In the genomic region with DNA sequence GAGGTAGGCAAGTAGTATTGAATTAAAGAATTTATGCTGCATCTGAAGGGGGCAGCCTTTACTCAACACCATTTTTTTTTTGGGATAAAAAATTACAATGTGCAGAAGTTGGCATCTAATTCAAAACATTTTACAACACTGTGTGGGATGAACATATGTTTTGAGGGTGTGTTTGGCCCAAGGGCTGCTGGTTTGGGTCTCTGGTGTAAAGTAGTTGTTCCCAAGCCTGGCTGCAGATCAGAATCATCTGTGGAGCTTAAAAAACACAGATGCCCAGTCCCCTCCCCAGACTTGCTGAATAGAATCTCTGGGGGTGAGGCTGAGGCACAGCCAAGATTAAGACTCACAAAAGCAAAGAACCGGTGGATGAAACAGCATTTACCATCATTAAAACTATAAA, we compare ENCODE assay signal across 27 cellular contexts. TPM values are rescaled to one million over a fixed set of nuclear protein-coding genes. Genes with fewer than 3 reads are reported as not detected.
"Had no signal": no experiment of that assay in that cellular context is flagged by ENCODE, and none has a peak within 500 bp of the region (broad histone marks: within the 10 kb centered on the region; RNA-seq: fewer than 3 reads in every experiment).

No MANE protein-coding gene starts in this region.

- H3K36me3 ChIP-seq: brain microvascular endothelial cell, gastrocnemius medialis had no signal

- H3K4me1 ChIP-seq: foreskin keratinocyte, gastrocnemius medialis had no signal

- H3K27me3 Mint-ChIP-seq: dendritic cell treated with granulocyte-macrophage colony-stimulating factor and Interleukin-4, amounts not matched to agents 40 ng/mL and 50 ng/mL, for 4 days had no signal

- H3K9me3 ChIP-seq: gastrocnemius medialis had no signal

- H3K36me3 Mint-ChIP-seq: activated naive CD8-positive, alpha-beta T cell had no signal

- ATAC-seq: activated T-cell treated with anti-CD3 and anti-CD28 coated beads, Interleukin-2, amount 50 U/mL, for 72 hours; esophagus mucosa; foreskin keratinocyte; gastrocnemius medialis had no signal

- H3K27ac ChIP-seq: brain microvascular endothelial cell, coronary artery, dorsolateral prefrontal cortex, foreskin keratinocyte, gastrocnemius medialis had no signal

- DNase-seq: activated CD4-positive, alpha-beta memory T cell treated with anti-CD3 and anti-CD28 coated beads, Interleukin-2, amount 10 ng/mL, durations not matched to agents 7 days and 5 days; activated CD4-positive, alpha-beta T cell treated with anti-CD3 and anti-CD28 coated beads for 1 hour; activated CD4-positive, alpha-beta T cell treated with anti-CD3 and anti-CD28 coated beads for 4 hours; activated CD4-positive, alpha-beta T cell treated with anti-CD3 and anti-CD28 coated beads, Interleukin-2, amount 10 ng/mL, durations not matched to agents 7 days and 5 days; activated CD4-positive, alpha-beta T cell treated with anti-CD3 and anti-CD28 coated beads, Interleukin-2, amount 50 U/mL, for 4 hours; activated CD8-positive, alpha-beta memory T cell treated with anti-CD3 and anti-CD28 coated beads, Interleukin-2, amount 50 U/mL, for 48 hours; activated gamma-delta T cell treated with Interleukin-2 at 50 U/mL for 16 hours; activated naive CD4-positive, alpha-beta T cell treated with anti-CD3 and anti-CD28 coated beads, Interleukin-2, amount 50 U/mL, for 16 hours; activated naive CD4-positive, alpha-beta T cell treated with Interleukin-2 at 50 U/mL for 16 hours; activated T-cell treated with anti-CD3 and anti-CD28 coated beads for 4 hours; activated T-cell treated with anti-CD3 and anti-CD28 coated beads, Interleukin-2, amount 50 U/mL, for 24 hours; activated T-cell treated with anti-CD3 and anti-CD28 coated beads, Interleukin-2, amount 50 U/mL, for 72 hours; amniotic stem cell; brain microvascular endothelial cell; effector memory CD4-positive, alpha-beta T cell; endodermal cell; foreskin keratinocyte; gastrocnemius medialis; head of caudate nucleus; T-helper 2 cell had no signal

- H3K27ac Mint-ChIP-seq: activated CD4-positive, alpha-beta memory T cell treated with anti-CD3 and anti-CD28 coated beads, Interleukin-2, amount 10 ng/mL, durations not matched to agents 7 days and 5 days; activated CD4-positive, alpha-beta T cell treated with anti-CD3 and anti-CD28 coated beads, Interleukin-2, amount 10 ng/mL, durations not matched to agents 7 days and 5 days; activated naive CD8-positive, alpha-beta T cell; activated T-cell treated with anti-CD3 and anti-CD28 coated beads, Interleukin-2, amount 50 U/mL, for 24 hours; activated T-cell treated with anti-CD3 and anti-CD28 coated beads, Interleukin-2, amount 50 U/mL, for 72 hours; dendritic cell treated with granulocyte-macrophage colony-stimulating factor and Interleukin-4, amounts not matched to agents 40 ng/mL and 50 ng/mL, for 4 days; endodermal cell had no signal

- H3K27me3 ChIP-seq: brain microvascular endothelial cell, dorsolateral prefrontal cortex, gastrocnemius medialis had no signal

- H3K4me3 ChIP-seq: coronary artery, dorsolateral prefrontal cortex, gastrocnemius medialis had no signal

- H3K4me3 Mint-ChIP-seq: activated CD4-positive, alpha-beta memory T cell treated with anti-CD3 and anti-CD28 coated beads, Interleukin-2, amount 10 ng/mL, durations not matched to agents 7 days and 5 days; activated CD4-positive, alpha-beta T cell treated with anti-CD3 and anti-CD28 coated beads, Interleukin-2, amount 10 ng/mL, durations not matched to agents 7 days and 5 days; activated naive CD8-positive, alpha-beta T cell; activated T-cell treated with anti-CD3 and anti-CD28 coated beads, Interleukin-2, amount 50 U/mL, for 24 hours; activated T-cell treated with anti-CD3 and anti-CD28 coated beads, Interleukin-2, amount 50 U/mL, for 72 hours; central memory CD8-positive, alpha-beta T cell; dendritic cell treated with granulocyte-macrophage colony-stimulating factor and Interleukin-4, amounts not matched to agents 40 ng/mL and 50 ng/mL, for 4 days; endodermal cell had no signal

- H3K9me3 Mint-ChIP-seq: activated CD4-positive, alpha-beta memory T cell treated with anti-CD3 and anti-CD28 coated beads, Interleukin-2, amount 10 ng/mL, durations not matched to agents 7 days and 5 days; activated CD4-positive, alpha-beta T cell treated with anti-CD3 and anti-CD28 coated beads, Interleukin-2, amount 10 ng/mL, durations not matched to agents 7 days and 5 days; activated T-cell treated with anti-CD3 and anti-CD28 coated beads, Interleukin-2, amount 50 U/mL, for 24 hours; activated T-cell treated with anti-CD3 and anti-CD28 coated beads, Interleukin-2, amount 50 U/mL, for 72 hours; central memory CD8-positive, alpha-beta T cell; dendritic cell treated with granulocyte-macrophage colony-stimulating factor and Interleukin-4, amounts not matched to agents 40 ng/mL and 50 ng/mL, for 4 days; endodermal cell had no signal

- H3K4me1 Mint-ChIP-seq: activated CD4-positive, alpha-beta memory T cell treated with anti-CD3 and anti-CD28 coated beads, Interleukin-2, amount 10 ng/mL, durations not matched to agents 7 days and 5 days; activated CD4-positive, alpha-beta T cell treated with anti-CD3 and anti-CD28 coated beads, Interleukin-2, amount 10 ng/mL, durations not matched to agents 7 days and 5 days; central memory CD8-positive, alpha-beta T cell; endodermal cell had no signal

RNA-seq across cellular contexts. Expression of a gene that starts 33.0 kb away (rescaled TPM):
- total RNA-seq: activated CD4-positive, alpha-beta memory T cell treated with anti-CD3 and anti-CD28 coated beads, Interleukin-2, amount 10 ng/mL, durations not matched to agents 7 days and 5 days; activated CD4-positive, alpha-beta T cell treated with anti-CD3 and anti-CD28 coated beads, Interleukin-2, amount 10 ng/mL, durations not matched to agents 7 days and 5 days; T-helper 1 cell treated with Interleukin-12 subunit alpha and Interleukin-12 subunit beta and Interleukin-4 antibody, amounts not matched to agents 30 ng/mL and 1 ng/mL, for 36 hours had no signal
